Comparison of ENCODE assay signal across 14 cellular contexts in genomic region chr9:95000821-95001220, GRCh38.
DNase-seq lines count a peak whose midpoint lies in the region; ATAC-seq and TF ChIP-seq lines count a peak whose summit lies in the region.
"Had no signal": no experiment of that assay in that cellular context is flagged by ENCODE, and none has a peak within 500 bp of the region (broad histone marks: within the 10 kb centered on the region; RNA-seq: fewer than 3 reads in every experiment).

No MANE protein-coding gene starts in this region.

- H3K27ac Mint-ChIP-seq in MCF 10A (ENCODE audit: low read depth, unreplicated experiment) (no peak overlapping the region), progenitor cell of endocrine pancreas (peak overlapping the region; percentile 11)
- H3K27ac Mint-ChIP-seq: activated CD4-positive, alpha-beta memory T cell treated with anti-CD3 and anti-CD28 coated beads, Interleukin-2, amount 10 ng/mL, durations not matched to agents 7 days and 5 days; activated T-helper 17 cell treated with anti-CD3 and anti-CD28 coated beads, Interleukin-2, amount 50 U/mL, for 72 hours; CD4-positive, alpha-beta memory T cell had no signal

- CTCF ChIA-PET in MCF 10A (lab: Yijun Ruan, JAX): interaction anchor here (0.6 kb wide), 1 partner anchor 118 kb away, joined by 3 read pairs; no protein-coding TSS in a partner anchor

- H3K4me3 Mint-ChIP-seq in MCF 10A (ENCODE audit: unreplicated experiment): no peak overlapping the region
- no peak overlapping the region for H3K4me3 Mint-ChIP-seq in progenitor cell of endocrine pancreas (ENCODE audit: low read depth)
- H3K4me3 Mint-ChIP-seq: activated CD4-positive, alpha-beta memory T cell treated with anti-CD3 and anti-CD28 coated beads, Interleukin-2, amount 10 ng/mL, durations not matched to agents 7 days and 5 days; activated T-helper 17 cell treated with anti-CD3 and anti-CD28 coated beads, Interleukin-2, amount 50 U/mL, for 72 hours; CD4-positive, alpha-beta memory T cell had no signal

- H3K4me1 ChIP-seq in breast epithelium: no peaks in the 10 kb centered on the region
- peaks cover 0 to 59% (median 0%) of the 10 kb centered on the region in 3 donors for H3K4me1 ChIP-seq in gastroesophageal sphincter
- peaks cover 8 to 28% (median 14%) of the 10 kb centered on the region in 4 donors for H3K4me1 ChIP-seq in upper lobe of left lung

- in situ Hi-C loops in G401 (cut with HindIII; ENCODE audit: low sequenced_read_pairs): no loop called here

- H3K36me3 Mint-ChIP-seq in MCF 10A (ENCODE audit: insufficient read depth, unreplicated experiment) (peaks cover 6% of the 10 kb centered on the region), progenitor cell of endocrine pancreas (ENCODE audit: insufficient read depth) (peaks cover 1% of the 10 kb centered on the region)

- no peaks in the 10 kb centered on the region for H3K9me3 Mint-ChIP-seq in MCF 10A (ENCODE audit: unreplicated experiment)
- no peaks in the 10 kb centered on the region for H3K9me3 Mint-ChIP-seq in progenitor cell of endocrine pancreas (ENCODE audit: low read depth)
- H3K9me3 Mint-ChIP-seq: activated CD4-positive, alpha-beta memory T cell treated with anti-CD3 and anti-CD28 coated beads, Interleukin-2, amount 10 ng/mL, durations not matched to agents 7 days and 5 days; activated T-helper 17 cell treated with anti-CD3 and anti-CD28 coated beads, Interleukin-2, amount 50 U/mL, for 72 hours; CD4-positive, alpha-beta memory T cell had no signal

- H3K4me3 ChIP-seq in breast epithelium (peak overlapping the region in 2 of 3 donors; percentile 31 to 50), gastroesophageal sphincter (peak overlapping the region; percentile 3 to 28), upper lobe of left lung (peak overlapping the region in 2 of 4 donors; percentile 19 to 25)
- H3K4me3 ChIP-seq: SJCRH30 had no signal

- no peak for TF ChIP-seq EP300 in gastroesophageal sphincter (IDR thresholded peaks at IDR 0.05)
- TF ChIP-seq EP300 in upper lobe of left lung (IDR thresholded peaks at IDR 0.05): no peak

- H3K36me3 ChIP-seq in breast epithelium (no peaks in the 10 kb centered on the region), gastroesophageal sphincter (no peaks in the 10 kb centered on the region), upper lobe of left lung (no peaks in the 10 kb centered on the region)
- H3K36me3 ChIP-seq: SJCRH30 had no signal

- TF ChIP-seq CTCF in breast epithelium (IDR thresholded peaks at IDR 0.05): no peak
- TF ChIP-seq CTCF in MCF 10A (IDR thresholded peaks at IDR 0.05; ENCODE audit: unreplicated experiment): no peak
- TF ChIP-seq CTCF in gastroesophageal sphincter (IDR thresholded peaks at IDR 0.05): no peak
- no peak for TF ChIP-seq CTCF in progenitor cell of endocrine pancreas (IDR thresholded peaks at IDR 0.05; ENCODE audit: unreplicated experiment)
- no peak for TF ChIP-seq CTCF in upper lobe of left lung (IDR thresholded peaks at IDR 0.05)

- H3K27me3 ChIP-seq in breast epithelium (no peaks in the 10 kb centered on the region), gastroesophageal sphincter (no peaks in the 10 kb centered on the region), upper lobe of left lung (peaks cover 0 to 3% (median 1%) of the 10 kb centered on the region in 4 donors)
- H3K27me3 ChIP-seq: SJCRH30 had no signal

- intact Hi-C loops in breast epithelium (cut with DNase I; ENCODE audit: low total_unique reads) (no loop called here), MCF 10A (cut with micrococcal nuclease) (no loop called here)

- POLR2A ChIA-PET in MCF 10A (lab: Yijun Ruan, JAX): interaction anchor here (0.7 kb wide), 1 partner anchor 191 kb away, joined by 4 read pairs; no protein-coding TSS in a partner anchor

- BruUV-seq in MCF 10A (replicated peaks; lab: Mats Ljungman, UMichigan): no TSS peak

- H3K27me3 Mint-ChIP-seq in MCF 10A (ENCODE audit: insufficient read depth, unreplicated experiment) (no peaks in the 10 kb centered on the region), progenitor cell of endocrine pancreas (no peaks in the 10 kb centered on the region)

- DNase-seq in breast epithelium (ENCODE audit: low spot score in 2 of 2) (no peak), MCF 10A (ENCODE audit: unreplicated experiment) (no peak), progenitor cell of endocrine pancreas (ENCODE audit: low spot score, unreplicated experiment) (no peak), upper lobe of left lung (no peak), OCI-M1 (lab: John Stamatoyannopoulos, UW) (no peak), G401 (ENCODE audit: low spot score) (no peak)
- DNase-seq: activated CD4-positive, alpha-beta memory T cell treated with anti-CD3 and anti-CD28 coated beads, Interleukin-2, amount 10 ng/mL, durations not matched to agents 7 days and 5 days; CD4-positive, alpha-beta memory T cell; MV-4-11; nucleus accumbens; SJCRH30 had no signal

- no peak for ATAC-seq in gastroesophageal sphincter
- ATAC-seq in upper lobe of left lung (ENCODE audit: low FRiP score in 2 of 2): no peak
- no peak for ATAC-seq in GM19455 (IDR thresholded peaks at IDR 0.05; ENCODE audit: unreplicated experiment)
- ATAC-seq: activated T-helper 17 cell treated with anti-CD3 and anti-CD28 coated beads, Interleukin-2, amount 50 U/mL, for 72 hours had no signal

- WGBS in gastroesophageal sphincter (ENCODE audit: low coverage in 1 of 2), 2 donors: 46 to 71% methylated on average over 6 of the region's 6 CpGs
- WGBS in upper lobe of left lung, 2 donors: 69 to 72% methylated on average over 6 of the region's 6 CpGs

- TF ChIP-seq POLR2A in breast epithelium (IDR thresholded peaks at IDR 0.05) (no peak), gastroesophageal sphincter (IDR thresholded peaks at IDR 0.05) (no peak), upper lobe of left lung (IDR thresholded peaks at IDR 0.05) (no peak)

- no peaks in the 10 kb centered on the region for H3K9me3 ChIP-seq in breast epithelium
- no peaks in the 10 kb centered on the region for H3K9me3 ChIP-seq in gastroesophageal sphincter
- H3K9me3 ChIP-seq in upper lobe of left lung: no peaks in the 10 kb centered on the region
- H3K9me3 ChIP-seq: SJCRH30 had no signal

- peaks cover 6% of the 10 kb centered on the region for H3K4me1 Mint-ChIP-seq in MCF 10A (ENCODE audit: insufficient read depth, unreplicated experiment)
- H3K4me1 Mint-ChIP-seq in progenitor cell of endocrine pancreas (ENCODE audit: low read depth): peaks cover 22% of the 10 kb centered on the region
- H3K4me1 Mint-ChIP-seq: activated T-helper 17 cell treated with anti-CD3 and anti-CD28 coated beads, Interleukin-2, amount 50 U/mL, for 72 hours had no signal

- H3K27ac ChIP-seq in breast epithelium (peak overlapping the region in 1 of 2 donors; percentile 75), gastroesophageal sphincter (peak overlapping the region; percentile 73 to 99 (median 96)), upper lobe of left lung (peak overlapping the region; percentile 56 to 80 (median 74))
- H3K27ac ChIP-seq: SJCRH30 had no signal
